In genomic region chr19:12139309-12139708, GRCh38 we compare ENCODE assay signal across 8 cellular contexts. TPM values are rescaled to one million over a fixed set of nuclear protein-coding genes. Genes with fewer than 3 reads are reported as not detected.
DNase-seq lines count a peak whose midpoint lies in the region; ATAC-seq and TF ChIP-seq lines count a peak whose summit lies in the region.

No MANE protein-coding gene starts in this region.

- no peaks in the 10 kb centered on the region for H4K20me1 ChIP-seq in OCI-LY7 (ENCODE audit: insufficient read depth, low read length)

- no peaks in the 10 kb centered on the region for H3K27me3 Mint-ChIP-seq in CD4-positive, alpha-beta T cell
- peaks cover 7% of the 10 kb centered on the region for H3K27me3 Mint-ChIP-seq in endothelial cell (ENCODE audit: unreplicated experiment)

- H2AFZ ChIP-seq in OCI-LY7 (ENCODE audit: low read length) (peak overlapping the region; percentile 68; the same call in 1 of the 2 replicates), neuron (ENCODE audit: low read depth, low read length) (no peak overlapping the region)

- peaks cover 48% of the 10 kb centered on the region for H3K36me3 Mint-ChIP-seq in CD4-positive, alpha-beta T cell (ENCODE audit: low read depth)
- H3K36me3 Mint-ChIP-seq in endothelial cell (ENCODE audit: low read depth, unreplicated experiment) = peaks cover 51% of the 10 kb centered on the region

- H3K9me2 ChIP-seq in OCI-LY7 (ENCODE audit: insufficient read depth, low read length) = no peaks in the 10 kb centered on the region

- H3K36me3 ChIP-seq in OCI-LY7 (ENCODE audit: insufficient read depth, low read length) = peaks cover 21% of the 10 kb centered on the region
- H3K36me3 ChIP-seq in neuron (ENCODE audit: insufficient read depth, low read length) = peaks cover 59% of the 10 kb centered on the region

- POLR2A ChIA-PET in CD4-positive, alpha-beta T cell (lab: Charles Lee) = interaction anchor here (1.1 kb wide), 1 partner anchor 79 kb away, joined by 4 read pairs; no protein-coding TSS in a partner anchor
- POLR2A ChIA-PET in OCI-LY7 (lab: Charles Lee) = no interaction called here

- peaks cover 43% of the 10 kb centered on the region for H3K4me1 Mint-ChIP-seq in CD4-positive, alpha-beta T cell (ENCODE audit: low read depth)
- peaks cover 17% of the 10 kb centered on the region for H3K4me1 Mint-ChIP-seq in endothelial cell (ENCODE audit: unreplicated experiment)

- DNase-seq in CD4-positive, alpha-beta T cell = no peak
- no peak for DNase-seq in OCI-LY7 (ENCODE audit: low spot score)
- no peak for DNase-seq in endothelial cell (ENCODE audit: low spot score)
- no peak for DNase-seq in activated CD4-positive, alpha-beta T cell treated with anti-CD3 and anti-CD28 coated beads, Interleukin-2, amount 50 U/mL, for 1 hour
- DNase-seq in NCI-H146 treated with DMSO at 0.1 percent for 48 hours (lab: John Stamatoyannopoulos, UW; ENCODE audit: unreplicated experiment) = no peak

- H3K4me1 ChIP-seq in OCI-LY7 (ENCODE audit: insufficient read depth, low read length, poor library complexity, severe bottlenecking) (peaks cover 26% of the 10 kb centered on the region), neuron (ENCODE audit: insufficient read depth, low read length) (peaks cover 18% of the 10 kb centered on the region)

- BruUV-seq in OCI-LY7 (replicated peaks; lab: Mats Ljungman, UMichigan) = no TSS peak

- peaks cover 1% of the 10 kb centered on the region for H3K9me3 ChIP-seq in CD4-positive, alpha-beta T cell (ENCODE audit: control insufficient read depth, low read length)
- H3K9me3 ChIP-seq in OCI-LY7 (ENCODE audit: low read length) (no peaks in the 10 kb centered on the region), neuron (ENCODE audit: low read length) (peaks cover 33% of the 10 kb centered on the region)

- H3K4me2 ChIP-seq in OCI-LY7 (ENCODE audit: low read length) = peak overlapping the region; percentile 96

- H3K4me3 ChIP-seq in OCI-LY7 (ENCODE audit: low read depth, low read length, poor library complexity, severe bottlenecking) (peak overlapping the region; percentile 89), neuron (ENCODE audit: low read length) (peak overlapping the region; percentile 89)

- ATAC-seq in CD4-positive, alpha-beta T cell (ENCODE audit: poor library complexity) = no peak
- no peak for ATAC-seq in HG02981 (IDR thresholded peaks at IDR 0.05; ENCODE audit: unreplicated experiment)
- ATAC-seq in HG03097 (IDR thresholded peaks at IDR 0.05; ENCODE audit: low FRiP score, unreplicated experiment) = no peak

- CTCF ChIA-PET in CD4-positive, alpha-beta T cell (lab: Charles Lee) = interaction anchor here (2.7 kb wide), 1 partner anchor 79 kb away, joined by 23 read pairs; no protein-coding TSS in a partner anchor
- CTCF ChIA-PET in OCI-LY7 (lab: Charles Lee; ENCODE audit: unreplicated experiment) = no interaction called here

- no peak overlapping the region for H3K27ac ChIP-seq in CD4-positive, alpha-beta T cell (ENCODE audit: low read depth, low read length)
- no peak overlapping the region for H3K27ac ChIP-seq in OCI-LY7 (ENCODE audit: low read depth, low read length, poor library complexity, severe bottlenecking)

- intact Hi-C loops in CD4-positive, alpha-beta T cell (cut with DNase I, micrococcal nuclease) = no loop called here
- intact Hi-C loops in OCI-LY7 (cut with micrococcal nuclease; ENCODE audit: unreplicated experiment) = no loop called here

- H3K27ac Mint-ChIP-seq in CD4-positive, alpha-beta T cell = peak overlapping the region; percentile 47
- peak overlapping the region; percentile 97 for H3K27ac Mint-ChIP-seq in endothelial cell (ENCODE audit: unreplicated experiment)

- H3K27me3 ChIP-seq in CD4-positive, alpha-beta T cell (ENCODE audit: control insufficient read depth, insufficient read depth, low read length) = no peaks in the 10 kb centered on the region
- no peaks in the 10 kb centered on the region for H3K27me3 ChIP-seq in neuron (ENCODE audit: insufficient read depth, low read length)

- H3K79me2 ChIP-seq in OCI-LY7 (ENCODE audit: insufficient read depth, low read depth, low read length) = peaks cover 11% of the 10 kb centered on the region; the same call in 1 of the 2 replicates

- no peak for TF ChIP-seq CTCF in CD4-positive, alpha-beta T cell (IDR thresholded peaks at IDR 0.05)
- no peak for TF ChIP-seq CTCF in OCI-LY7 (conservative IDR thresholded peaks at IDR 0.05; ENCODE audit: low read length)
- no peak for TF ChIP-seq CTCF in endothelial cell (IDR thresholded peaks at IDR 0.05; ENCODE audit: unreplicated experiment)

- H3K9me3 Mint-ChIP-seq in CD4-positive, alpha-beta T cell = peaks cover 4% of the 10 kb centered on the region
- peaks cover 3% of the 10 kb centered on the region for H3K9me3 Mint-ChIP-seq in endothelial cell (ENCODE audit: unreplicated experiment)

- H3K4me3 Mint-ChIP-seq in CD4-positive, alpha-beta T cell = peak overlapping the region; percentile 88
- peak overlapping the region; percentile 93 for H3K4me3 Mint-ChIP-seq in endothelial cell (ENCODE audit: unreplicated experiment)

RNA-seq across cellular contexts. Expression of gene ZNF20, which starts 0.8 kb away (rescaled TPM):
- 1 to 10 TPM; 1.0 to 1.2 TPM for total RNA-seq in CD4-positive, alpha-beta T cell
- 6.1 and 8.9 TPM in 2 replicates for total RNA-seq in OCI-LY7 (2014; rRNA removed; shearing (Covaris generic))
- total RNA-seq in OCI-LY7 (2022) (7.1 and 10.0 TPM in 2 replicates), endothelial cell (ENCODE audit: unreplicated experiment) (6.2 TPM)

RNA-seq across cellular contexts. Expression of gene ZNF625, which starts 17.2 kb away (rescaled TPM):
- under 1 TPM; 0.56 to 0.85 TPM for total RNA-seq in CD4-positive, alpha-beta T cell
- total RNA-seq in OCI-LY7 (2014; rRNA removed; shearing (Covaris generic)) = 7.3 and 7.8 TPM in 2 replicates
- total RNA-seq in OCI-LY7 (2022) (9.2 and 10.0 TPM in 2 replicates), endothelial cell (ENCODE audit: unreplicated experiment) (26.7 TPM)

RNA-seq across cellular contexts. Expression of gene ZNF136, which starts 23.6 kb away (rescaled TPM):
- 10 to 100 TPM; 40.5 to 45.6 TPM for total RNA-seq in CD4-positive, alpha-beta T cell
- total RNA-seq in OCI-LY7 (2014; rRNA removed; shearing (Covaris generic)) = 12.5 and 13.5 TPM in 2 replicates
- total RNA-seq in OCI-LY7 (2022) (12.7 and 16.7 TPM in 2 replicates), endothelial cell (ENCODE audit: unreplicated experiment) (12.4 TPM)

Comparison
In these comparisons a context has a peak if more than half of its experiments do, and no peak if none do; other contexts are left out.
1. RNA of gene ZNF625, which starts 17.2 kb away (total RNA-seq): 26.7 TPM in endothelial cell (single experiment) and 7.3 to 10.0 TPM in OCI-LY7; 0.56 to 0.85 TPM in CD4-positive, alpha-beta T cell; every median in the first group is over 4 times any median in the second.